ENCODE assay signal across 16 cellular contexts in the genomic region with DNA sequence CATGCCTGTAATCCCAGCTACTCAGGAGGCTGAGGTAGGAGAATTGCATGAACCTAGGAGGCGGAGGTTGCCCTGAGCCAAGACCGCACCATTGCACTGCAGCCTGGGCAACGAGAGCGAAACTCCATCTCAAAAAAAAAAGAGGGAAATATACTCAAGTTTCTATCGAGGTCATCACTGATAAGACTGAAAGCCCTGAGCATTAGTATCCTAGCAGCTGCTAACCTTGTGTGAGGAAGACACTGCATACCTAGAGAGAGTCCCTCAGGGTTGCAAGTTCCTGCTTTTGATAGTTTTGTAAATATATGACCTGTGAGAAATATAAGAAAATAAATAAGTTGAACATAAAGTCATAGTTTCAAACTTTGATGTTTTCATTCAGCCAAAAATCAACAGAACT. TPM values are rescaled to one million over a fixed set of nuclear protein-coding genes. Genes with fewer than 3 reads are reported as not detected.
DNase-seq lines count a peak whose midpoint lies in the region; ATAC-seq, FAIRE-seq and TF ChIP-seq lines count a peak whose summit lies in the region.
"Had no signal": no experiment of that assay in that cellular context is flagged by ENCODE, and none has a peak within 500 bp of the region (broad histone marks: within the 10 kb centered on the region; RNA-seq: fewer than 3 reads in every experiment).

No MANE protein-coding gene starts in this region.

- no peak overlapping the region for H3K27ac ChIP-seq in left lung
- H3K27ac ChIP-seq: psoas muscle, SK-N-MC had no signal

- H3K4me1 ChIP-seq in left lung, result peaks cover 16 to 95% of the 10 kb centered on the region in 2 donors
- H3K4me1 ChIP-seq: psoas muscle had no signal

- CTCF ChIA-PET in activated CD4-positive, alpha-beta T cell treated with anti-CD3 and anti-CD28 coated beads for 36 hours (lab: Charles Lee), result interaction anchor here (0.6 to 9.0 kb wide), 8 partner anchors 12 to 114 kb away, joined by 3 to 78 read pairs (median 6); a partner anchor contains a TSS
- CTCF ChIA-PET in WTC11 (lab: Charles Lee), result interaction anchor here (0.6 to 3.0 kb wide), 8 partner anchors 9 to 1496 kb away, joined by 3 to 20 read pairs (median 4); no protein-coding TSS in a partner anchor

- H3K9me3 ChIP-seq in left lung, result no peaks in the 10 kb centered on the region
- H3K9me3 ChIP-seq: psoas muscle had no signal

- no peaks in the 10 kb centered on the region for H3K27me3 Mint-ChIP-seq in activated CD4-positive, alpha-beta T cell treated with anti-CD3 and anti-CD28 coated beads for 36 hours
- H3K27me3 Mint-ChIP-seq in WTC11 (ENCODE audit: low read depth) (peaks cover 7% of the 10 kb centered on the region), memory B cell (no peaks in the 10 kb centered on the region)

- peak overlapping the region; percentile 81 for H3K27ac Mint-ChIP-seq in activated CD4-positive, alpha-beta T cell treated with anti-CD3 and anti-CD28 coated beads for 36 hours
- H3K27ac Mint-ChIP-seq in WTC11 (peak overlapping the region; percentile 93), memory B cell (peak overlapping the region; percentile 90)

- FAIRE-seq in GM19239 (lab: Jason Lieb, UNC), result peak; percentile 51
- FAIRE-seq: D721Med had no signal

- H3K4me3 Mint-ChIP-seq in activated CD4-positive, alpha-beta T cell treated with anti-CD3 and anti-CD28 coated beads for 36 hours, result no peak overlapping the region
- H3K4me3 Mint-ChIP-seq in WTC11, result no peak overlapping the region
- peak overlapping the region; percentile 60 for H3K4me3 Mint-ChIP-seq in memory B cell

- ATAC-seq in activated CD4-positive, alpha-beta T cell treated with anti-CD3 and anti-CD28 coated beads for 36 hours, result no peak
- ATAC-seq in WTC11 (no peak), memory B cell (ENCODE audit: low read depth) (no peak), left lung (no peak), GM18505 (IDR thresholded peaks at IDR 0.05; ENCODE audit: unreplicated experiment) (no peak)
- ATAC-seq: left cardiac atrium, psoas muscle had no signal

- H3K36me3 ChIP-seq in left lung, result no peaks in the 10 kb centered on the region

- no peaks in the 10 kb centered on the region for H3K27me3 ChIP-seq in left lung

- H3K9me3 Mint-ChIP-seq in activated CD4-positive, alpha-beta T cell treated with anti-CD3 and anti-CD28 coated beads for 36 hours (ENCODE audit: low read depth), result no peaks in the 10 kb centered on the region
- H3K9me3 Mint-ChIP-seq in WTC11 (no peaks in the 10 kb centered on the region), memory B cell (no peaks in the 10 kb centered on the region)

- intact Hi-C loops in activated CD4-positive, alpha-beta T cell treated with anti-CD3 and anti-CD28 coated beads for 36 hours (cut with DNase I, micrococcal nuclease), result loop anchor here in 1 of 2 experiments (5.0 kb wide), 1 partner anchor 118 kb away; no protein-coding TSS in a partner anchor
- intact Hi-C loops in left lung (cut with DNase I), result no loop called here

- no peak for TF ChIP-seq POLR2A in GM18505 (IDR thresholded peaks at IDR 0.05; ENCODE audit: borderline replicate concordance, extremely low read depth, insufficient read depth, insufficient read length)

- no peak for TF ChIP-seq CTCF in WTC11 (IDR thresholded peaks at IDR 0.05)
- no peak for TF ChIP-seq CTCF in left lung (IDR thresholded peaks at IDR 0.05)

- no peak overlapping the region for H3K4me3 ChIP-seq in left lung
- H3K4me3 ChIP-seq: psoas muscle, SK-N-MC had no signal

- POLR2A ChIA-PET in activated CD4-positive, alpha-beta T cell treated with anti-CD3 and anti-CD28 coated beads for 36 hours (lab: Charles Lee), result interaction anchor here (0.5 to 1.1 kb wide), 2 partner anchors 18 to 115 kb away, joined by 4 to 5 read pairs; no protein-coding TSS in a partner anchor
- POLR2A ChIA-PET in WTC11 (lab: Charles Lee), result interaction anchor here (0.5 kb wide), 1 partner anchor 603 kb away, joined by 7 read pairs; no protein-coding TSS in a partner anchor

- H3K4me1 Mint-ChIP-seq in activated CD4-positive, alpha-beta T cell treated with anti-CD3 and anti-CD28 coated beads for 36 hours, result peaks cover 79% of the 10 kb centered on the region
- peaks cover 48% of the 10 kb centered on the region for H3K4me1 Mint-ChIP-seq in WTC11
- peaks cover 34% of the 10 kb centered on the region for H3K4me1 Mint-ChIP-seq in memory B cell

- DNase-seq in activated CD4-positive, alpha-beta T cell treated with anti-CD3 and anti-CD28 coated beads for 36 hours, result no peak
- no peak for DNase-seq in activated CD4-positive, alpha-beta T cell treated with anti-CD3 and anti-CD28 coated beads for 4 hours
- no peak for DNase-seq in GM19239 (ENCODE audit: insufficient read length, low spot score)
- DNase-seq in WTC11 (ENCODE audit: low spot score), result no peak
- no peak for DNase-seq in memory B cell (ENCODE audit: low spot score in 2 of 2)
- DNase-seq in left lung, result no peak
- no peak for DNase-seq in stimulated activated naive CD4-positive, alpha-beta T cell (lab: John Stamatoyannopoulos, UW)
- DNase-seq: activated CD4-positive, CD25-positive, alpha-beta regulatory T cell; left cardiac atrium; NCI-H146; NCI-H446 treated with DMSO at 0.1 percent for 48 hours; psoas muscle; stimulated activated CD4-positive, alpha-beta T cell treated with anti-CD3 and anti-CD28 coated beads, Interleukin-12 subunit alpha, Interleukin-12 subunit beta, amount 100 ng/mL, for 4 hours had no signal

- no peaks in the 10 kb centered on the region for H3K36me3 Mint-ChIP-seq in activated CD4-positive, alpha-beta T cell treated with anti-CD3 and anti-CD28 coated beads for 36 hours (ENCODE audit: low read depth)
- H3K36me3 Mint-ChIP-seq in WTC11 (no peaks in the 10 kb centered on the region), memory B cell (no peaks in the 10 kb centered on the region)

TF ChIP-seq in WTC11, 78 proteins besides CTCF, POLR2A, EP300 and RAD21 (continues in another document):
- TF ChIP-seq, protein P1, sequence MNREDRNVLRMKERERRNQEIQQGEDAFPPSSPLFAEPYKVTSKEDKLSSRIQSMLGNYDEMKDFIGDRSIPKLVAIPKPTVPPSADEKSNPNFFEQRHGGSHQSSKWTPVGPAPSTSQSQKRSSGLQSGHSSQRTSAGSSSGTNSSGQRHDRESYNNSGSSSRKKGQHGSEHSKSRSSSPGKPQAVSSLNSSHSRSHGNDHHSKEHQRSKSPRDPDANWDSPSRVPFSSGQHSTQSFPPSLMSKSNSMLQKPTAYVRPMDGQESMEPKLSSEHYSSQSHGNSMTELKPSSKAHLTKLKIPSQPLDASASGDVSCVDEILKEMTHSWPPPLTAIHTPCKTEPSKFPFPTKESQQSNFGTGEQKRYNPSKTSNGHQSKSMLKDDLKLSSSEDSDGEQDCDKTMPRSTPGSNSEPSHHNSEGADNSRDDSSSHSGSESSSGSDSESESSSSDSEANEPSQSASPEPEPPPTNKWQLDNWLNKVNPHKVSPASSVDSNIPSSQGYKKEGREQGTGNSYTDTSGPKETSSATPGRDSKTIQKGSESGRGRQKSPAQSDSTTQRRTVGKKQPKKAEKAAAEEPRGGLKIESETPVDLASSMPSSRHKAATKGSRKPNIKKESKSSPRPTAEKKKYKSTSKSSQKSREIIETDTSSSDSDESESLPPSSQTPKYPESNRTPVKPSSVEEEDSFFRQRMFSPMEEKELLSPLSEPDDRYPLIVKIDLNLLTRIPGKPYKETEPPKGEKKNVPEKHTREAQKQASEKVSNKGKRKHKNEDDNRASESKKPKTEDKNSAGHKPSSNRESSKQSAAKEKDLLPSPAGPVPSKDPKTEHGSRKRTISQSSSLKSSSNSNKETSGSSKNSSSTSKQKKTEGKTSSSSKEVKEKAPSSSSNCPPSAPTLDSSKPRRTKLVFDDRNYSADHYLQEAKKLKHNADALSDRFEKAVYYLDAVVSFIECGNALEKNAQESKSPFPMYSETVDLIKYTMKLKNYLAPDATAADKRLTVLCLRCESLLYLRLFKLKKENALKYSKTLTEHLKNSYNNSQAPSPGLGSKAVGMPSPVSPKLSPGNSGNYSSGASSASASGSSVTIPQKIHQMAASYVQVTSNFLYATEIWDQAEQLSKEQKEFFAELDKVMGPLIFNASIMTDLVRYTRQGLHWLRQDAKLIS (CRISPR knock-in tag; IDR thresholded peaks at IDR 0.05; ENCODE audit: borderline replicate concordance), result no peak
- TF ChIP-seq, protein P2, sequence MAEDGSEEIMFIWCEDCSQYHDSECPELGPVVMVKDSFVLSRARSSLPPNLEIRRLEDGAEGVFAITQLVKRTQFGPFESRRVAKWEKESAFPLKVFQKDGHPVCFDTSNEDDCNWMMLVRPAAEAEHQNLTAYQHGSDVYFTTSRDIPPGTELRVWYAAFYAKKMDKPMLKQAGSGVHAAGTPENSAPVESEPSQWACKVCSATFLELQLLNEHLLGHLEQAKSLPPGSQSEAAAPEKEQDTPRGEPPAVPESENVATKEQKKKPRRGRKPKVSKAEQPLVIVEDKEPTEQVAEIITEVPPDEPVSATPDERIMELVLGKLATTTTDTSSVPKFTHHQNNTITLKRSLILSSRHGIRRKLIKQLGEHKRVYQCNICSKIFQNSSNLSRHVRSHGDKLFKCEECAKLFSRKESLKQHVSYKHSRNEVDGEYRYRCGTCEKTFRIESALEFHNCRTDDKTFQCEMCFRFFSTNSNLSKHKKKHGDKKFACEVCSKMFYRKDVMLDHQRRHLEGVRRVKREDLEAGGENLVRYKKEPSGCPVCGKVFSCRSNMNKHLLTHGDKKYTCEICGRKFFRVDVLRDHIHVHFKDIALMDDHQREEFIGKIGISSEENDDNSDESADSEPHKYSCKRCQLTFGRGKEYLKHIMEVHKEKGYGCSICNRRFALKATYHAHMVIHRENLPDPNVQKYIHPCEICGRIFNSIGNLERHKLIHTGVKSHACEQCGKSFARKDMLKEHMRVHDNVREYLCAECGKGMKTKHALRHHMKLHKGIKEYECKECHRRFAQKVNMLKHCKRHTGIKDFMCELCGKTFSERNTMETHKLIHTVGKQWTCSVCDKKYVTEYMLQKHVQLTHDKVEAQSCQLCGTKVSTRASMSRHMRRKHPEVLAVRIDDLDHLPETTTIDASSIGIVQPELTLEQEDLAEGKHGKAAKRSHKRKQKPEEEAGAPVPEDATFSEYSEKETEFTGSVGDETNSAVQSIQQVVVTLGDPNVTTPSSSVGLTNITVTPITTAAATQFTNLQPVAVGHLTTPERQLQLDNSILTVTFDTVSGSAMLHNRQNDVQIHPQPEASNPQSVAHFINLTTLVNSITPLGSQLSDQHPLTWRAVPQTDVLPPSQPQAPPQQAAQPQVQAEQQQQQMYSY (CRISPR knock-in tag; IDR thresholded peaks at IDR 0.05), result no peak
- TF ChIP-seq EMX1 (CRISPR knock-in tag; IDR thresholded peaks at IDR 0.05), result no peak
- TF ChIP-seq, protein P3, sequence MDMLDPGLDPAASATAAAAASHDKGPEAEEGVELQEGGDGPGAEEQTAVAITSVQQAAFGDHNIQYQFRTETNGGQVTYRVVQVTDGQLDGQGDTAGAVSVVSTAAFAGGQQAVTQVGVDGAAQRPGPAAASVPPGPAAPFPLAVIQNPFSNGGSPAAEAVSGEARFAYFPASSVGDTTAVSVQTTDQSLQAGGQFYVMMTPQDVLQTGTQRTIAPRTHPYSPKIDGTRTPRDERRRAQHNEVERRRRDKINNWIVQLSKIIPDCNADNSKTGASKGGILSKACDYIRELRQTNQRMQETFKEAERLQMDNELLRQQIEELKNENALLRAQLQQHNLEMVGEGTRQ (CRISPR knock-in tag; IDR thresholded peaks at IDR 0.05), result no peak
- TF ChIP-seq NFYB (CRISPR knock-in tag; conservative IDR thresholded peaks at IDR 0.05; ENCODE audit: low read depth), result no peak

RNA-seq across cellular contexts. Expression of a gene that starts 20.0 kb away (rescaled TPM):
- total RNA-seq in activated CD4-positive, alpha-beta T cell treated with anti-CD3 and anti-CD28 coated beads for 36 hours, result 10 to 100 TPM; 51.1 to 51.7 TPM
- total RNA-seq in WTC11 (2021), result 30.0 to 36.6 TPM (median 30.8 TPM) in 3 replicates
- 10 to 100 TPM; 53.5 to 80.7 TPM for total RNA-seq in left lung
